ENCODE assay signal across 11 cellular contexts in genomic region chr11:120492486-120492885, GRCh38. TPM values are rescaled to one million over a fixed set of nuclear protein-coding genes. Genes with fewer than 3 reads are reported as not detected.
"Had no signal": no experiment of that assay in that cellular context is flagged by ENCODE, and none has a peak within 500 bp of the region (broad histone marks: within the 10 kb centered on the region; RNA-seq: fewer than 3 reads in every experiment).

No MANE protein-coding gene starts in this region.

- H3K9me3 Mint-ChIP-seq: GM23338, H9, IgD-negative memory B cell had no signal

- H3K27me3 Mint-ChIP-seq: IgD-negative memory B cell had no signal

- H3K4me3 Mint-ChIP-seq: GM23338, H9, IgD-negative memory B cell had no signal

- H2AFZ ChIP-seq: GM23338 had no signal

- H3K4me3 ChIP-seq: GM23338 had no signal

- H3K27ac ChIP-seq: KMS-11 had no signal

- H3K36me3 Mint-ChIP-seq: IgD-negative memory B cell had no signal

- FAIRE-seq: H1, H54, HTR-8/SVneo had no signal

- H3K9ac ChIP-seq: KMS-11 had no signal

- H3K4me1 Mint-ChIP-seq: IgD-negative memory B cell had no signal

- H3K27ac Mint-ChIP-seq: GM23338, H9, IgD-negative memory B cell had no signal

- H3K4me2 ChIP-seq: GM23338, KMS-11 had no signal

- DNase-seq: H9, HCEC 1CT, Karpas-422, KBM-7 had no signal

RNA-seq across cellular contexts. Expression of gene GRIK4, which starts 19.1 kb away (rescaled TPM):
- total RNA-seq: HT-29 had no signal
- polyA plus RNA-seq: IgD-negative memory B cell had no signal
